Comparison of ENCODE assay signal across 14 cellular contexts in genomic region chr15:82553846-82554245, GRCh38. TPM values are rescaled to one million over a fixed set of nuclear protein-coding genes. Genes with fewer than 3 reads are reported as not detected.
DNase-seq lines count a peak whose midpoint lies in the region; ATAC-seq lines count a peak whose summit lies in the region.
"Had no signal": no experiment of that assay in that cellular context is flagged by ENCODE, and none has a peak within 500 bp of the region (broad histone marks: within the 10 kb centered on the region; RNA-seq: fewer than 3 reads in every experiment).

No MANE protein-coding gene starts in this region.

- DNase-seq in mesenteric fat pad (ENCODE audit: low spot score): peak; percentile 2
- DNase-seq in substantia nigra (lab: John Stamatoyannopoulos, UW): no peak
- no peak for DNase-seq in GM03348 (ENCODE audit: low spot score)
- no peak for DNase-seq in NAMALWA (ENCODE audit: low spot score)
- no peak for DNase-seq in cerebellar nuclear complex (lab: John Stamatoyannopoulos, UW)
- DNase-seq in stimulated activated CD4-positive, alpha-beta T cell treated with anti-CD3 and anti-CD28 coated beads, Interleukin-15, amount 100 ng/mL, for 24 hours: no peak
- DNase-seq: CD8-positive, alpha-beta T cell; COR-L47; DND-41; GDM1 had no signal

- ATAC-seq in esophagus mucosa: peak; percentile 21
- ATAC-seq: CD8-positive, alpha-beta T cell; HCT116 had no signal

- peak overlapping the region; percentile 63 for H3K27ac ChIP-seq in cingulate gyrus (ENCODE audit: low read depth, low read length)
- H3K27ac ChIP-seq in substantia nigra (ENCODE audit: low read depth, low read length, poor library complexity, severe bottlenecking): peak overlapping the region; percentile 27
- H3K27ac ChIP-seq: HL-60 had no signal

RNA-seq across cellular contexts. Expression of gene RPS17, which starts 13.6 kb away (rescaled TPM):
- total RNA-seq in esophagus mucosa (2,071 TPM), mesenteric fat pad (1,281 TPM)
